Comparison of ENCODE assay signal across 13 cellular contexts in the genomic region with DNA sequence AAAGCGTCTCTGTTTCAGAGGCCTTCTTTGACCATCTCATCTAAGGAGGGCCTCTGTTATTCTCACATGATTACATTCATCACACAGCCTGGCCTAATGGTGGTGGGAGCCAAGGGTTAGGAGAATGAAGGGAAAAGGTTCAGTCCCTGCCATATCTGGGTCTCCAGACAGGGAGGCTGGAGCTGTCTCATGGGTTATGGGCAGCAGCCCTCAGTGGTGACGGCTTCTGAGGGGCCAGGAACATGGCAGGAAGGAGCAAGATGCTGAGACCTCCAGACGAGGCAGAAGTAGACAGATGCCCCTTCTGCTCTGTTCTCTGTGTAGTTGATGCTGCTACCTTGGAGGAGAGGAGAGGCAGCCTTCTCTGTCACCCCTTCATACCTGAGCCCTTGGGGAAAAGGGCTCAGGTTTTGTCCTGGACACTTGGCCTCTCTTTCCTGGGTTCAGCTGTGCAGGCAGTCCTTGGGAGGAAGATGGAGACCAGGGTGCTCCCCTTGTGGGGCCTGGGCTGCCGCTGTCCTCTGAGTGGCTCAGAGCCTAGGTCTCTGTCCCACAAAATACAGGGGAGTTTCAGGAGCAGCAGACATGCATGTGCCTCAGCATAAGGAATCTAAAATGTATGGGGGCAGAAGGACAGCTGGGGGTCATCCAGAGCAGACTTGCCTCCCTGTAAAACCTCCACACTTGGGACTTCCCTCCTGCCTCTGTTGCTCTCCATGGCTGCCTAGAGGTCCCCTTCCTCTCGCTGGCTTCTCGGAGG.
"Had no signal": no experiment of that assay in that cellular context is flagged by ENCODE, and none has a peak within 500 bp of the region (broad histone marks: within the 10 kb centered on the region; RNA-seq: fewer than 3 reads in every experiment).

No MANE protein-coding gene starts in this region.

- H3K4me3 Mint-ChIP-seq: activated naive CD4-positive, alpha-beta T cell treated with anti-CD3 and anti-CD28 coated beads, Interleukin-2, amount 50 U/mL, for 24 hours; neural progenitor cell had no signal

- H3K36me3 ChIP-seq: neural progenitor cell had no signal

- ATAC-seq: gastroesophageal sphincter, left ventricle myocardium superior had no signal

- H3K36me3 Mint-ChIP-seq: neural progenitor cell had no signal

- DNase-seq: activated CD4-positive, alpha-beta T cell treated with anti-CD3 and anti-CD28 coated beads, Interleukin-2, amount 50 U/mL, for 1 hour; central memory CD4-positive, alpha-beta T cell; cortex of kidney; effector memory CD4-positive, alpha-beta T cell; kidney; left ventricle myocardium superior; small intestine had no signal

- H3K9ac ChIP-seq: neural progenitor cell had no signal

- H3K27me3 ChIP-seq: gastroesophageal sphincter, neural progenitor cell, tibial nerve had no signal

- H3K4me2 ChIP-seq: neural progenitor cell had no signal

- H2AFZ ChIP-seq: neural progenitor cell had no signal

- H3K27ac ChIP-seq: epithelial cell of prostate, gastroesophageal sphincter, neural progenitor cell, tibial nerve had no signal

- H3K4me3 ChIP-seq: gastroesophageal sphincter, neural progenitor cell, tibial nerve had no signal

- H3K27ac Mint-ChIP-seq: activated naive CD4-positive, alpha-beta T cell treated with anti-CD3 and anti-CD28 coated beads, Interleukin-2, amount 50 U/mL, for 24 hours; activated T-helper 2 cell treated with anti-CD3 and anti-CD28 coated beads, Interferon-gamma antibody, Interleukin-2, Interleukin-4, amounts not matched to agents 10 μg/mL and 5 μg/mL and 100 μg/mL, durations not matched to agents 14 hours and 24 hours and 36 hours; neural progenitor cell had no signal
